Comparison of ENCODE assay signal across 20 cellular contexts in genomic region chr1:18676431-18676830, GRCh38. TPM values are rescaled to one million over a fixed set of nuclear protein-coding genes. Genes with fewer than 3 reads are reported as not detected.
"Had no signal": no experiment of that assay in that cellular context is flagged by ENCODE, and none has a peak within 500 bp of the region (broad histone marks: within the 10 kb centered on the region; RNA-seq: fewer than 3 reads in every experiment).

No MANE protein-coding gene starts in this region.

- H3K27me3 ChIP-seq: pancreas had no signal

- H3K27ac Mint-ChIP-seq: activated B cell treated with CpG ODN at 0.5 μM for 24 hours; activated CD8-positive, alpha-beta memory T cell treated with anti-CD3 and anti-CD28 coated beads, Interleukin-2, amount 10 ng/mL, durations not matched to agents 7 days and 5 days; activated naive CD8-positive, alpha-beta T cell; activated T-cell treated with anti-CD3 and anti-CD28 coated beads, Interleukin-2, amount 50 U/mL, for 24 hours had no signal

- H3K4me3 ChIP-seq: mucosa of descending colon, pancreas, upper lobe of right lung had no signal

- H3K4me3 Mint-ChIP-seq: activated B cell treated with CpG ODN at 0.5 μM for 24 hours; activated CD8-positive, alpha-beta memory T cell treated with anti-CD3 and anti-CD28 coated beads, Interleukin-2, amount 10 ng/mL, durations not matched to agents 7 days and 5 days; activated naive CD8-positive, alpha-beta T cell; activated T-cell treated with anti-CD3 and anti-CD28 coated beads, Interleukin-2, amount 50 U/mL, for 24 hours; naive thymus-derived CD8-positive, alpha-beta T cell had no signal

- H3K36me3 Mint-ChIP-seq: activated CD8-positive, alpha-beta memory T cell treated with anti-CD3 and anti-CD28 coated beads, Interleukin-2, amount 10 ng/mL, durations not matched to agents 7 days and 5 days; activated naive CD8-positive, alpha-beta T cell; brain; naive thymus-derived CD8-positive, alpha-beta T cell had no signal

- H3K9me3 Mint-ChIP-seq: activated T-cell treated with anti-CD3 and anti-CD28 coated beads, Interleukin-2, amount 50 U/mL, for 24 hours; naive thymus-derived CD8-positive, alpha-beta T cell had no signal

- H3K27ac ChIP-seq: pancreas, upper lobe of right lung had no signal

- H3K9me3 ChIP-seq: mucosa of descending colon, pancreas, upper lobe of right lung had no signal

- DNase-seq: activated B cell treated with CpG ODN at 0.5 μM for 24 hours; activated CD8-positive, alpha-beta memory T cell treated with anti-CD3 and anti-CD28 coated beads, Interleukin-2, amount 10 ng/mL, durations not matched to agents 7 days and 5 days; activated effector memory CD4-positive, alpha-beta T cell treated with Interleukin-2 at 50 U/mL for 16 hours; activated T-cell treated with anti-CD3 and anti-CD28 coated beads, Interleukin-2, amount 50 U/mL, for 24 hours; amygdala; cerebellar nuclear complex; hypothalamus; mammary epithelial cell; mucosa of descending colon; naive thymus-derived CD8-positive, alpha-beta T cell; pancreas; stimulated activated CD4-positive, alpha-beta T cell treated with anti-CD3 and anti-CD28 coated beads, Interleukin-12 subunit alpha, Interleukin-12 subunit beta, amount 100 ng/mL, for 4 hours; stimulated activated naive CD4-positive, alpha-beta T cell treated with Interleukin-2 at 50 U/mL for 16 hours; upper lobe of right lung had no signal

- ATAC-seq: activated CD8-positive, alpha-beta memory T cell treated with anti-CD3 and anti-CD28 coated beads, Interleukin-2, amount 10 ng/mL, durations not matched to agents 7 days and 5 days; esophagus mucosa; left lobe of liver; mucosa of descending colon; naive thymus-derived CD8-positive, alpha-beta T cell; pancreas; upper lobe of right lung had no signal

- H3K36me3 ChIP-seq: pancreas, upper lobe of right lung had no signal

- H3K4me1 Mint-ChIP-seq: activated B cell treated with CpG ODN at 0.5 μM for 24 hours had no signal

- H3K4me1 ChIP-seq: pancreas, upper lobe of right lung had no signal

RNA-seq across cellular contexts. Expression of gene PAX7, which starts 45.8 kb away (rescaled TPM):
- total RNA-seq: activated B cell treated with CpG ODN at 0.5 μM for 24 hours; activated CD8-positive, alpha-beta memory T cell treated with anti-CD3 and anti-CD28 coated beads, Interleukin-2, amount 10 ng/mL, durations not matched to agents 7 days and 5 days; dermis microvascular lymphatic vessel endothelial cell; esophagus mucosa; left lobe of liver; mammary epithelial cell; mucosa of descending colon; naive thymus-derived CD8-positive, alpha-beta T cell; pancreas; temporal lobe; upper lobe of right lung had no signal
- polyA plus RNA-seq: mammary epithelial cell; naive thymus-derived CD8-positive, alpha-beta T cell; pancreas had no signal
